26 cellular contexts compared by ENCODE assay signal in the genomic region with DNA sequence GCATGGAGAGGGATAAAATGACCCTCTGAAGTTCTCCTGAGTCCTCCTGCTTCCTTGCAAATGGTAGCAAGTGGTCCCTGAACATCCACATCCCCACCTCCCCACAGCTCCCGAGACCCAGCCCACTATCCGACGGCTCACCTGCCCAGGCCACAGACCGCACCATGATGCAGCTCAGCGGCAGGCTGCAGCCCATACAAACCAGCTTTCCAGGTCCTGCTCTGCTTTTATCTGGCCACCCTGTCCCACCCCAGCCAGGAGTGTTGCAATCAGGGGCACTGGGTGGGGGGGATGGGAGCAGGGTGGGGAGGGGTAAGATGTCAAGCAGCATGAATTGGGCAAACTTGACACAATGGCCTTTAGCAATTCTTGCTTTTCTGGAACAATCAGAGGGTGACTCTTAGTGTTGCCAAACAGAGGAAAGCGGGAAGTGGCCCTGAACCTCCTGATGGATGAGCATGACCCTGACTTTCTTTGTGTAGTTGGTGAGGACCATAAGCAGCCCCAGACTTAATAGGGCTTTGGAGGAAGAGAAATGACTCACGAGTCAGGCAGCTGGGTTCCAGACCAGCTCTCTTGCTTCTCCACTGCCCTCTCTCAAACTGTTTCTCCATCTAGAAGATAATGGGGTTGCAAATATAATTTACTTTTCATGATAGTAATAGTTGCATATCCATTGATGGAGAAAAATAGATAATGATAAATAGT. TPM values are rescaled to one million over a fixed set of nuclear protein-coding genes. Genes with fewer than 3 reads are reported as not detected.
"Had no signal": no experiment of that assay in that cellular context is flagged by ENCODE, and none has a peak within 500 bp of the region (broad histone marks: within the 10 kb centered on the region; RNA-seq: fewer than 3 reads in every experiment).

A gene (minus strand): TSS at position 203 of the 708 bp plus-strand sequence. CDS start 37 bp downstream, at position 166.

- H3K4me3 Mint-ChIP-seq: activated naive CD4-positive, alpha-beta T cell treated with anti-CD3 and anti-CD28 coated beads for 36 hours; activated naive CD8-positive, alpha-beta T cell treated with anti-CD3 and anti-CD28 coated beads, Interleukin-2, amount 50 U/mL, for 24 hours; activated T-helper 17 cell treated with anti-CD3 and anti-CD28 coated beads, Interleukin-2, amount 50 U/mL, for 72 hours; dendritic cell treated with granulocyte-macrophage colony-stimulating factor and Interleukin-4, amounts not matched to agents 40 ng/mL and 50 ng/mL, for 4 days; effector memory CD8-positive, alpha-beta T cell; immature natural killer cell; naive B cell; neural progenitor cell; stimulated activated memory B cell treated with anti-CD40 and anti-IgM and Interleukin-4, amounts not matched to agents 10 μg/mL and 1 μg/mL and 100 μg/mL, for 72 hours; T-cell had no signal

- H3K4me1 ChIP-seq: ascending aorta, breast epithelium, gastrocnemius medialis, heart left ventricle, neural progenitor cell, parathyroid adenoma, tibial artery had no signal

- H3K4me3 ChIP-seq: ascending aorta, breast epithelium, gastrocnemius medialis, heart left ventricle, neural progenitor cell, tibial artery had no signal

- H3K27ac ChIP-seq: ascending aorta, breast epithelium, gastrocnemius medialis, heart left ventricle, neural progenitor cell, parathyroid adenoma, tibial artery, VCaP had no signal

- H3K27me3 ChIP-seq: breast epithelium had no signal

- H3K36me3 ChIP-seq: ascending aorta, breast epithelium, gastrocnemius medialis, heart left ventricle, neural progenitor cell, tibial artery had no signal

- H3K36me3 Mint-ChIP-seq: neural progenitor cell had no signal

- H3K4me1 Mint-ChIP-seq: activated naive CD8-positive, alpha-beta T cell treated with anti-CD3 and anti-CD28 coated beads, Interleukin-2, amount 50 U/mL, for 24 hours; activated T-helper 17 cell treated with anti-CD3 and anti-CD28 coated beads, Interleukin-2, amount 50 U/mL, for 72 hours; immature natural killer cell; neural progenitor cell; stimulated activated memory B cell treated with anti-CD40 and anti-IgM and Interleukin-4, amounts not matched to agents 10 μg/mL and 1 μg/mL and 100 μg/mL, for 72 hours; T-cell had no signal

- H3K9me3 ChIP-seq: breast epithelium, gastrocnemius medialis had no signal

- ATAC-seq: activated naive CD8-positive, alpha-beta T cell treated with anti-CD3 and anti-CD28 coated beads, Interleukin-2, amount 50 U/mL, for 24 hours; activated T-helper 17 cell treated with anti-CD3 and anti-CD28 coated beads, Interleukin-2, amount 50 U/mL, for 72 hours; effector memory CD8-positive, alpha-beta T cell; gastrocnemius medialis; heart left ventricle; left colon; stimulated activated memory B cell treated with anti-CD40 and anti-IgM and Interleukin-4, amounts not matched to agents 10 μg/mL and 1 μg/mL and 100 μg/mL, for 72 hours; T-cell had no signal

- H3K27ac Mint-ChIP-seq: activated naive CD4-positive, alpha-beta T cell treated with anti-CD3 and anti-CD28 coated beads for 36 hours; activated naive CD8-positive, alpha-beta T cell treated with anti-CD3 and anti-CD28 coated beads, Interleukin-2, amount 50 U/mL, for 24 hours; activated T-helper 17 cell treated with anti-CD3 and anti-CD28 coated beads, Interleukin-2, amount 50 U/mL, for 72 hours; dendritic cell treated with granulocyte-macrophage colony-stimulating factor and Interleukin-4, amounts not matched to agents 40 ng/mL and 50 ng/mL, for 4 days; effector memory CD8-positive, alpha-beta T cell; immature natural killer cell; neural progenitor cell; stimulated activated memory B cell treated with anti-CD40 and anti-IgM and Interleukin-4, amounts not matched to agents 10 μg/mL and 1 μg/mL and 100 μg/mL, for 72 hours; T-cell had no signal

- DNase-seq: activated CD4-positive, alpha-beta T cell treated with anti-CD3 and anti-CD28 coated beads for 1 hour; activated CD4-positive, alpha-beta T cell treated with anti-CD3 and anti-CD28 coated beads, Interleukin-2, amount 50 U/mL, for 4 hours; activated naive CD4-positive, alpha-beta T cell treated with anti-CD3 and anti-CD28 coated beads for 36 hours; activated naive CD8-positive, alpha-beta T cell treated with anti-CD3 and anti-CD28 coated beads, Interleukin-2, amount 50 U/mL, for 24 hours; activated T-cell treated with anti-CD3 and anti-CD28 coated beads for 4 hours; cerebellar nuclear complex; effector memory CD8-positive, alpha-beta T cell; gastrocnemius medialis; heart left ventricle; immature natural killer cell; left colon; naive B cell; stimulated activated CD4-positive, alpha-beta T cell treated with anti-CD3 and anti-CD28 coated beads, Interleukin-2, amount 100 ng/mL, for 48 hours; T-cell; T1000; tibial artery had no signal

RNA-seq across cellular contexts. Expression of the gene that starts here (rescaled TPM):
- total RNA-seq: ascending aorta, fibroblast of lung, lung microvascular endothelial cell had no signal
